10 cellular contexts compared by ENCODE assay signal in the genomic region with DNA sequence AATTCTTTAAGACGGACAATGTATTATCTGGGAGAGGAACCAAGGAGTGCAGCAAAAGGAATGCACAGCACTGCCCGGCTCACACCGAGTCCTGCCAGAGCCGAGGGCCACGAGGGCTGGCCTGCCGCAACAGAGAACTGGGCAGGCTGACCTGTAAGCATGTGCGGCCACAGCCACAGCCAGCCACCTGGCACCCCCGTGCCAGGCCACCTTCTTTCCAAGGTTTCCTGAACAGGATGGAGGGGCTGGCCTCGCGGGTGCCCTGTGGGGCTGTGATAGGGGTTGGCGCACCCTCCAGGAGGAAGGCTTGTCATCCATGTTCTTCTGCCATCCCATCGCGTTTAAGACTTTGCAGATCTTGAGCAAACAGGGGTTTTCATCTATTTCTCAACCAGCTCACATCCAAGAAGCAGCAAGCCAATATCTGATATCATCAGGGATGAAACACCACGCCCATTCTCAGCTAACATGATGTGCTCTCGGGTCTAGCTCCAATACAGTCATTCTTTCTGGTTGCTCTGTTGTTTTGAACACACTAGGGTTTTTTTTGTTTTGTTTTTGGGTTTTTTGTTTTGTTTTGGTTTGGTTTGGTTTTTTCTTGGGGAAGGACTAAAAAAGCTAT. TPM values are rescaled to one million over a fixed set of nuclear protein-coding genes. Genes with fewer than 3 reads are reported as not detected.
DNase-seq lines count a peak whose midpoint lies in the region; ATAC-seq lines count a peak whose summit lies in the region.
"Had no signal": no experiment of that assay in that cellular context is flagged by ENCODE, and none has a peak within 500 bp of the region (broad histone marks: within the 10 kb centered on the region; RNA-seq: fewer than 3 reads in every experiment).

No MANE protein-coding gene starts in this region.

- H3K27ac ChIP-seq in SJSA1, result peak overlapping the region; percentile 46
- H3K27ac ChIP-seq in skeletal muscle tissue (ENCODE audit: low read depth, low read length), result peak overlapping the region; percentile 58

- DNase-seq in G401 (ENCODE audit: low spot score) (peak; percentile 7), SJSA1 (ENCODE audit: low read depth in 1 of 2, low spot score in 2 of 2) (no peak), fibroblast of gingiva (ENCODE audit: low read depth) (peak; percentile 93), NCI-H2171 (lab: John Stamatoyannopoulos, UW) (no peak), DMS114 treated with DMSO at 0.1 percent for 48 hours (lab: John Stamatoyannopoulos, UW; ENCODE audit: unreplicated experiment) (no peak)
- DNase-seq: cortex of kidney had no signal

- H3K27me3 ChIP-seq in SJSA1 (replicated peaks) (no peaks in the 10 kb centered on the region), skeletal muscle tissue (ENCODE audit: control insufficient read depth in 3 of 3, insufficient read depth in 3 of 3, low read length in 3 of 3) (no peaks in the 10 kb centered on the region)

- in situ Hi-C loops in G401 (cut with HindIII; ENCODE audit: low sequenced_read_pairs), result no loop called here

- H3K9ac ChIP-seq in skeletal muscle tissue (ENCODE audit: low read depth in 1 of 3, low read length in 3 of 3), result no peak overlapping the region

- H3K4me3 ChIP-seq in SJSA1 (no peak overlapping the region), skeletal muscle tissue (ENCODE audit: low read length in 3 of 3) (no peak overlapping the region)

- ATAC-seq in HG03095 (IDR thresholded peaks at IDR 0.05; ENCODE audit: unreplicated experiment) (no peak), GM18520 (IDR thresholded peaks at IDR 0.05; ENCODE audit: unreplicated experiment) (no peak)

- H3K9me3 ChIP-seq in SJSA1 (replicated peaks) (no peaks in the 10 kb centered on the region), skeletal muscle tissue (ENCODE audit: control insufficient read depth in 3 of 3, low read length in 3 of 3) (no peaks in the 10 kb centered on the region)

- H3K4me1 ChIP-seq in SJSA1 (replicated peaks) (peaks cover 46% of the 10 kb centered on the region), skeletal muscle tissue (ENCODE audit: control insufficient read depth in 3 of 3, insufficient read depth in 3 of 3, low read length in 3 of 3) (peaks cover 18 to 32% (median 27%) of the 10 kb centered on the region in 3 donors)

- no peaks in the 10 kb centered on the region for H3K36me3 ChIP-seq in SJSA1
- H3K36me3 ChIP-seq in skeletal muscle tissue (ENCODE audit: control insufficient read depth in 3 of 3, insufficient read depth in 3 of 3, low read length in 3 of 3), result no peaks in the 10 kb centered on the region

RNA-seq across cellular contexts. Expression of a gene that starts 10.2 kb away (rescaled TPM):
- 3.8 and 7.9 TPM in 2 replicates for total RNA-seq in G401 (2014; rRNA removed; shearing (Covaris generic))
- total RNA-seq in SJSA1 (2014; rRNA removed; shearing (Covaris generic)), result 3.7 and 5.6 TPM in 2 replicates
- total RNA-seq in skeletal muscle tissue, result 1.6 TPM
- total RNA-seq: T-helper 2 cell treated with Interferon-gamma antibody and Interleukin-4, amounts not matched to agents 100 ng/mL and 5 ng/mL, for 36 hours had no signal

Comparison
In these comparisons a context has a peak if more than half of its experiments do, and no peak if none do; other contexts are left out.
1. DNase-seq: peak in G401 (single experiment) and fibroblast of gingiva (single experiment); none in SJSA1 (0 of 2), NCI-H2171 (single experiment) and DMS114 treated with DMSO at 0.1 percent for 48 hours (single experiment).